ENCODE assay signal across 32 cellular contexts in the genomic region with DNA sequence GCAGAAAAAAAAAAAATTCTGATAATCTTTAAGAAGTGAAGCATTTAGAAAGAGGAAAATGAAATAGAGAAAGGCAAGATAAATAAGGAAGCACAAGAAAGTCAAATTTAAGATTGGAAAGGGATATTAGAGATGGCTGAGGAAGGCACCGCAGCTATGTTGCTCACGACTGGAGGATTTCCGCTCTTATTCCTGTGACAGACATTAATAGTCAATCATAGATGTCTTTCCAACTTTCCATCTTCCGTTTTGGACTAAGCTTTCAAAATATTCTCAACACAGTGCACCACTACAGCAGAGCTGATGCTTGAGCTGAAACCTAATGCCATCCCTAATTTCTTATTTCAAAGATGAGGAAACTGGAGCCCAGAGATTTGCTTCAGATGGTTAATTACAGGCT.
"Had no signal": no experiment of that assay in that cellular context is flagged by ENCODE, and none has a peak within 500 bp of the region (broad histone marks: within the 10 kb centered on the region; RNA-seq: fewer than 3 reads in every experiment).

No MANE protein-coding gene starts in this region.

- H3K27ac ChIP-seq: brain microvascular endothelial cell, coronary artery, dorsolateral prefrontal cortex, WERI-Rb-1 had no signal

- H3K27me3 Mint-ChIP-seq: activated naive CD8-positive, alpha-beta T cell had no signal

- H3K27ac Mint-ChIP-seq: activated B cell treated with CpG ODN at 0.5 μM for 24 hours; activated CD8-positive, alpha-beta T cell treated with anti-CD3 and anti-CD28 coated beads for 36 hours; activated naive CD8-positive, alpha-beta T cell; activated T-helper 17 cell treated with anti-CD3 and anti-CD28 coated beads, Interleukin-2, amount 50 U/mL, for 72 hours; dendritic cell treated with granulocyte-macrophage colony-stimulating factor and Interleukin-4, amounts not matched to agents 40 ng/mL and 50 ng/mL, for 4 days; endodermal cell; T-helper 2 cell treated with Interferon-gamma antibody and Interleukin-4, amounts not matched to agents 5 μg/mL and 100 μg/mL, for 36 hours had no signal

- H3K9me3 Mint-ChIP-seq: activated B cell treated with CpG ODN at 0.5 μM for 24 hours; activated CD8-positive, alpha-beta T cell treated with anti-CD3 and anti-CD28 coated beads for 36 hours; activated T-cell treated with anti-CD3 and anti-CD28 coated beads, Interleukin-2, amount 50 U/mL, for 4 hours; activated T-helper 17 cell treated with anti-CD3 and anti-CD28 coated beads, Interleukin-2, amount 50 U/mL, for 72 hours; central memory CD8-positive, alpha-beta T cell; dendritic cell treated with granulocyte-macrophage colony-stimulating factor and Interleukin-4, amounts not matched to agents 40 ng/mL and 50 ng/mL, for 4 days; endodermal cell; T-helper 2 cell treated with Interferon-gamma antibody and Interleukin-4, amounts not matched to agents 5 μg/mL and 100 μg/mL, for 36 hours had no signal

- H3K27me3 ChIP-seq: brain microvascular endothelial cell, dorsolateral prefrontal cortex had no signal

- H3K36me3 ChIP-seq: brain microvascular endothelial cell, WERI-Rb-1 had no signal

- H3K36me3 Mint-ChIP-seq: activated naive CD8-positive, alpha-beta T cell had no signal

- DNase-seq: activated B cell treated with CpG ODN at 0.5 μM for 24 hours; activated CD4-positive, alpha-beta T cell treated with anti-CD3 and anti-CD28 coated beads for 48 hours; activated CD4-positive, alpha-beta T cell treated with anti-CD3 and anti-CD28 coated beads, Interleukin-2, amount 50 U/mL, for 1 hour; activated CD4-positive, alpha-beta T cell treated with anti-CD3 and anti-CD28 coated beads, Interleukin-2, amount 50 U/mL, for 48 hours; activated CD8-positive, alpha-beta memory T cell treated with anti-CD3 and anti-CD28 coated beads for 24 hours; activated CD8-positive, alpha-beta T cell treated with anti-CD3 and anti-CD28 coated beads for 36 hours; activated effector memory CD4-positive, alpha-beta T cell treated with Interleukin-2 at 50 U/mL for 16 hours; activated gamma-delta T cell treated with Interleukin-2 at 50 U/mL for 16 hours; activated naive CD4-positive, alpha-beta T cell treated with anti-CD3 and anti-CD28 coated beads, Interleukin-2, amount 50 U/mL, for 16 hours; activated naive CD4-positive, alpha-beta T cell treated with Interleukin-2 at 50 U/mL for 16 hours; activated T-cell treated with anti-CD3 and anti-CD28 coated beads, Interleukin-2, amount 50 U/mL, for 4 hours; amniotic stem cell; anterior cingulate cortex; brain microvascular endothelial cell; dorsolateral prefrontal cortex; effector memory CD4-positive, alpha-beta T cell; endodermal cell; foreskin fibroblast; head of caudate nucleus; T1000; WERI-Rb-1 had no signal

- ATAC-seq: activated CD4-positive, CD25-positive, alpha-beta regulatory T cell treated with anti-CD3 and anti-CD28 coated beads, Interleukin-2, amount 50 U/mL, for 24 hours; activated CD8-positive, alpha-beta T cell treated with anti-CD3 and anti-CD28 coated beads for 36 hours; activated T-cell treated with anti-CD3 and anti-CD28 coated beads, Interleukin-2, amount 50 U/mL, for 4 hours; activated T-helper 17 cell treated with anti-CD3 and anti-CD28 coated beads, Interleukin-2, amount 50 U/mL, for 72 hours; esophagus mucosa had no signal

- FAIRE-seq: astrocyte, bronchial epithelial cell, frontal cortex had no signal

- H3K4me3 ChIP-seq: coronary artery, dorsolateral prefrontal cortex had no signal

- H3K4me3 Mint-ChIP-seq: activated B cell treated with CpG ODN at 0.5 μM for 24 hours; activated CD8-positive, alpha-beta T cell treated with anti-CD3 and anti-CD28 coated beads for 36 hours; activated naive CD8-positive, alpha-beta T cell; activated T-cell treated with anti-CD3 and anti-CD28 coated beads, Interleukin-2, amount 50 U/mL, for 4 hours; activated T-helper 17 cell treated with anti-CD3 and anti-CD28 coated beads, Interleukin-2, amount 50 U/mL, for 72 hours; central memory CD8-positive, alpha-beta T cell; dendritic cell treated with granulocyte-macrophage colony-stimulating factor and Interleukin-4, amounts not matched to agents 40 ng/mL and 50 ng/mL, for 4 days; endodermal cell; T-helper 2 cell treated with Interferon-gamma antibody and Interleukin-4, amounts not matched to agents 5 μg/mL and 100 μg/mL, for 36 hours had no signal

- H3K4me1 Mint-ChIP-seq: activated B cell treated with CpG ODN at 0.5 μM for 24 hours; activated T-helper 17 cell treated with anti-CD3 and anti-CD28 coated beads, Interleukin-2, amount 50 U/mL, for 72 hours; central memory CD8-positive, alpha-beta T cell had no signal
